In genomic region chr14:65156568-65157366, GRCh38 we compare ENCODE assay signal across 8 cellular contexts. TPM values are rescaled to one million over a fixed set of nuclear protein-coding genes. Genes with fewer than 3 reads are reported as not detected.
DNase-seq lines count a peak whose midpoint lies in the region; ATAC-seq and TF ChIP-seq lines count a peak whose summit lies in the region.

No MANE protein-coding gene starts in this region.

- H3K27ac Mint-ChIP-seq in stimulated activated memory B cell treated with anti-CD40 and anti-IgM and Interleukin-4, amounts not matched to agents 10 μg/mL and 1 μg/mL and 100 μg/mL, for 72 hours, result peak overlapping the region; percentile 80

- no peak for TF ChIP-seq CTCF in fibroblast of villous mesenchyme (IDR thresholded peaks at IDR 0.05; ENCODE audit: insufficient read depth, low read depth, low read length)

- no peaks in the 10 kb centered on the region for H3K27me3 Mint-ChIP-seq in stimulated activated memory B cell treated with anti-CD40 and anti-IgM and Interleukin-4, amounts not matched to agents 10 μg/mL and 1 μg/mL and 100 μg/mL, for 72 hours

- H3K36me3 Mint-ChIP-seq in stimulated activated memory B cell treated with anti-CD40 and anti-IgM and Interleukin-4, amounts not matched to agents 10 μg/mL and 1 μg/mL and 100 μg/mL, for 72 hours, result no peaks in the 10 kb centered on the region

- H3K4me3 ChIP-seq in fibroblast of villous mesenchyme (ENCODE audit: low read depth, low read length), result peak overlapping the region; percentile 13

- ATAC-seq in GM21737 (IDR thresholded peaks at IDR 0.05; ENCODE audit: unreplicated experiment) (peak; percentile 56), GM18873 (IDR thresholded peaks at IDR 0.05; ENCODE audit: low FRiP score, unreplicated experiment) (no peak)
- ATAC-seq in stimulated activated memory B cell treated with anti-CD40 and anti-IgM and Interleukin-4, amounts not matched to agents 10 μg/mL and 1 μg/mL and 100 μg/mL, for 72 hours, result peak; percentile 89
- ATAC-seq in stimulated activated naive CD8-positive, alpha-beta T cell treated with anti-CD3 and anti-CD28 coated beads, Interleukin-15, Interleukin-2, amounts not matched to agents 100 U/mL and 50 U/mL, for 24 hours, result no peak

- H3K4me3 Mint-ChIP-seq in stimulated activated memory B cell treated with anti-CD40 and anti-IgM and Interleukin-4, amounts not matched to agents 10 μg/mL and 1 μg/mL and 100 μg/mL, for 72 hours, result peak overlapping the region; percentile 72

- H3K4me1 Mint-ChIP-seq in stimulated activated memory B cell treated with anti-CD40 and anti-IgM and Interleukin-4, amounts not matched to agents 10 μg/mL and 1 μg/mL and 100 μg/mL, for 72 hours, result peaks cover 48% of the 10 kb centered on the region

- H3K9me3 Mint-ChIP-seq in stimulated activated memory B cell treated with anti-CD40 and anti-IgM and Interleukin-4, amounts not matched to agents 10 μg/mL and 1 μg/mL and 100 μg/mL, for 72 hours, result no peaks in the 10 kb centered on the region

- peak; percentile 85 for DNase-seq in EH (ENCODE audit: low read depth)
- DNase-seq in MV-4-11 (lab: John Stamatoyannopoulos, UW), result peak; percentile 94
- DNase-seq in fibroblast of villous mesenchyme (ENCODE audit: low read depth), result peak; percentile 78
- DNase-seq in NCI-H146 (lab: John Stamatoyannopoulos, UW), result no peak
- no peak for DNase-seq in stimulated activated naive CD8-positive, alpha-beta T cell treated with anti-CD3 and anti-CD28 coated beads, Interleukin-15, Interleukin-2, amounts not matched to agents 100 U/mL and 50 U/mL, for 24 hours

RNA-seq across cellular contexts. Expression of gene MAX, which starts 54.5 kb away (rescaled TPM):
- total RNA-seq in fibroblast of villous mesenchyme, result 53.5 and 57.9 TPM in 2 replicates

Comparison
In these comparisons a context has a peak if more than half of its experiments do, and no peak if none do; other contexts are left out.
1. DNase-seq: peak in EH (single experiment), MV-4-11 (single experiment) and fibroblast of villous mesenchyme (single experiment); none in NCI-H146 (single experiment) and stimulated activated naive CD8-positive, alpha-beta T cell treated with anti-CD3 and anti-CD28 coated beads, Interleukin-15, Interleukin-2, amounts not matched to agents 100 U/mL and 50 U/mL, for 24 hours (single experiment).
2. ATAC-seq: peak in GM21737 (single experiment) and stimulated activated memory B cell treated with anti-CD40 and anti-IgM and Interleukin-4, amounts not matched to agents 10 μg/mL and 1 μg/mL and 100 μg/mL, for 72 hours (single experiment); none in stimulated activated naive CD8-positive, alpha-beta T cell treated with anti-CD3 and anti-CD28 coated beads, Interleukin-15, Interleukin-2, amounts not matched to agents 100 U/mL and 50 U/mL, for 24 hours (single experiment) and GM18873 (single experiment).